8 cellular contexts compared by ENCODE assay signal in genomic region chr1:93844262-93845045, GRCh38. TPM values are rescaled to one million over a fixed set of nuclear protein-coding genes. Genes with fewer than 3 reads are reported as not detected.
A peak's percentile ranks its signal among the peaks of the same experiment; 100 is the strongest.
DNase-seq lines count a peak whose midpoint lies in the region; TF ChIP-seq lines count a peak whose summit lies in the region.

No MANE protein-coding gene starts in this region.

- TF ChIP-seq CTCF in Loucy (conservative IDR thresholded peaks at IDR 0.05; ENCODE audit: low read length), result peak; percentile 83

- no peaks in the 10 kb centered on the region for H3K27me3 ChIP-seq in Loucy (ENCODE audit: insufficient read depth, low read length, poor library complexity, severe bottlenecking)

- H3K4me2 ChIP-seq in Loucy (ENCODE audit: low read depth, low read length, poor library complexity, severe bottlenecking), result peak overlapping the region; percentile 30

- no peaks in the 10 kb centered on the region for H3F3A ChIP-seq in Loucy (ENCODE audit: low read depth)

- DNase-seq in stimulated activated CD4-positive, alpha-beta T cell treated with anti-CD3 and anti-CD28 coated beads, Interleukin-1b, Interleukin-23, amount 100 ng/mL, for 48 hours, result peak; percentile 8
- DNase-seq in stimulated activated CD4-positive, alpha-beta T cell treated with anti-CD3 and anti-CD28 coated beads, Interleukin-2, amount 100 ng/mL, for 24 hours, result no peak
- DNase-seq in RKO (ENCODE audit: low spot score) (peak; percentile 87), iPS-NIHi11 (ENCODE audit: low spot score) (peak; percentile 73), posterior vena cava (ENCODE audit: low spot score) (no peak)
- DNase-seq in stimulated activated CD4-positive, alpha-beta T cell treated with anti-CD3 and anti-CD28 coated beads, Interleukin-4, amount 100 ng/mL, for 24 hours, result peak; percentile 49

- no peaks in the 10 kb centered on the region for H3K36me3 ChIP-seq in Loucy (ENCODE audit: insufficient read depth, low read length)

- no peaks in the 10 kb centered on the region for H3K79me2 ChIP-seq in Loucy (ENCODE audit: insufficient read depth, low read length)

- intact Hi-C loops in posterior vena cava (cut with DNase I), result loop anchor here in 1 of 2 donors (10.0 kb wide), 2 partner anchors 220 to 410 kb away; no protein-coding TSS in a partner anchor

- no peak overlapping the region for H2AFZ ChIP-seq in Loucy (ENCODE audit: low read length)

- H3K9me2 ChIP-seq in Loucy (replicated peaks; ENCODE audit: low read depth, low read length), result no peaks in the 10 kb centered on the region

- H3K27ac ChIP-seq in angular gyrus (ENCODE audit: low read depth, low read length), result peak overlapping the region; percentile 13

- no peak overlapping the region for H3K9ac ChIP-seq in Loucy (ENCODE audit: low read depth, low read length, poor library complexity, severe bottlenecking)

- H3K4me3 ChIP-seq in Loucy (ENCODE audit: low read length, poor library complexity, severe bottlenecking), result no peak overlapping the region

- peaks cover 12% of the 10 kb centered on the region for H3K4me1 ChIP-seq in Loucy (ENCODE audit: insufficient read depth, low read length, poor library complexity, severe bottlenecking)

- H3K9me3 ChIP-seq in Loucy (ENCODE audit: insufficient read depth, low read depth, low read length), result no peaks in the 10 kb centered on the region

- H4K20me1 ChIP-seq in Loucy (ENCODE audit: insufficient read depth, low read length, poor library complexity, severe bottlenecking), result no peaks in the 10 kb centered on the region

RNA-seq across cellular contexts. Expression of gene DNTTIP2, which starts 34.6 kb away (rescaled TPM):
- 10 to 100 TPM; 48.3 to 77.8 TPM for total RNA-seq in posterior vena cava

Comparison
In these comparisons a context has a peak if more than half of its experiments do, and no peak if none do; other contexts are left out.
1. DNase-seq: peak in stimulated activated CD4-positive, alpha-beta T cell treated with anti-CD3 and anti-CD28 coated beads, Interleukin-1b, Interleukin-23, amount 100 ng/mL, for 48 hours (single experiment), RKO (single experiment), iPS-NIHi11 (single experiment) and stimulated activated CD4-positive, alpha-beta T cell treated with anti-CD3 and anti-CD28 coated beads, Interleukin-4, amount 100 ng/mL, for 24 hours (single experiment); none in stimulated activated CD4-positive, alpha-beta T cell treated with anti-CD3 and anti-CD28 coated beads, Interleukin-2, amount 100 ng/mL, for 24 hours (0 of 2) and posterior vena cava (single experiment).